ENCODE assay signal across 8 cellular contexts in the genomic region with DNA sequence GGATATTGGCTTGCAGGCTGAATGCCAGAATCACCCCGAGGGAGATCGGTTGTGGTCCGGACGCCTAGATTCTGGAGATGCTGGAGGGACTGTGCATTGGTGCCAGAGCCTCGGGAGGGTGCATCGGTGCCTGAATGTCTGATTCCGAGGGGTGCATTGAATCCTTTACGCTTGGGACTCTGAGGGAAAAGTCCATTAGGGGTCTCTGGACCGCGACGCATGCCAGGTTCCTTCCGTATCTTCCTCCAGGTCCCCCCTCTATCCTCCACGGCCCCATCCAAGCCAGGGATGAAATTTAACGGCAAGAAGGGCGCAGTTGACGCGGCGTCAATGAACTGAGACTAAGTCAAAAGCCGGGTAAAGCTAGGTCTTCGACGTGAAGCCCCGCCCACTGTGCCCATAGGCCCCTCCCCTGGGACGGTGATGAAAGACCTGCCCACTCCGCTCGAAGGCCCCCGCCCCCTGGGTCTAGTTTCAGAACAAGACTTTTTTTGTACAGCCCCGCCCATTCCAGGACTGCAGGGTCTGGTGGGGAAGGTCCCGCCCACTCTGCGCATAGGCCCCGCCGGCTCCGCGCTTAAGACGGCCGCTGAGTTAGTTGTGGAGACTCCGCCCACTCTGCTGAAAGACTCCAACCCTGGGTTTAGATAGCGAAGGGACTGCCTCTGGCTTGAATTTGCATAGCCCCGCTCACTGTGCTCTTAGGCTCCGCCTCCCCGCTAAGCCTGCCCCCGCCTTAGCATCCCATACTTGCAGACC.
DNase-seq lines count a peak whose midpoint lies in the region; ATAC-seq and TF ChIP-seq lines count a peak whose summit lies in the region.

No MANE protein-coding gene starts in this region.

- no peak for TF ChIP-seq CTCF in C4-2B (conservative IDR thresholded peaks at IDR 0.05)

- H3K36me3 Mint-ChIP-seq in effector memory CD8-positive, alpha-beta T cell (ENCODE audit: insufficient read depth): peaks cover 26% of the 10 kb centered on the region

- peak; percentile 97 for DNase-seq in HPDE6-E6E7 (ENCODE audit: extremely low spot score)
- peak; percentile 66 for DNase-seq in NK-92 (lab: John Stamatoyannopoulos, UW; ENCODE audit: unreplicated experiment)
- DNase-seq in activated CD8-positive, alpha-beta memory T cell treated with anti-CD3 and anti-CD28 coated beads for 48 hours (ENCODE audit: low read depth in 2 of 3, low spot score in 2 of 3): peak; percentile 82 to 90 (median 86)
- DNase-seq in effector memory CD8-positive, alpha-beta T cell: peak; percentile 92 to 96 (median 93)
- DNase-seq in medulla oblongata (ENCODE audit: extremely low spot score): peak; percentile 96
- DNase-seq in stimulated activated CD4-positive, alpha-beta T cell treated with anti-CD3 and anti-CD28 coated beads, TNF-alpha, amount 100 ng/mL, for 4 hours (ENCODE audit: low read depth in 3 of 3): peak; percentile 87 to 88 (median 88)

- H3K4me3 Mint-ChIP-seq in effector memory CD8-positive, alpha-beta T cell: peak overlapping the region; percentile 95 to 96

- peaks cover 21 to 23% of the 10 kb centered on the region in 2 donors for H3K4me1 Mint-ChIP-seq in effector memory CD8-positive, alpha-beta T cell (ENCODE audit: low read depth in 2 of 2)

- no peaks in the 10 kb centered on the region for H3K27me3 Mint-ChIP-seq in effector memory CD8-positive, alpha-beta T cell

- peak overlapping the region; percentile 92 for H3K27ac Mint-ChIP-seq in effector memory CD8-positive, alpha-beta T cell

- peak overlapping the region; percentile 86 for H3K27ac ChIP-seq in C4-2B

- no peaks in the 10 kb centered on the region for H3K9me3 Mint-ChIP-seq in effector memory CD8-positive, alpha-beta T cell

- peak; percentile 45 for ATAC-seq in GM19455 (IDR thresholded peaks at IDR 0.05; ENCODE audit: unreplicated experiment)
- ATAC-seq in effector memory CD8-positive, alpha-beta T cell (replicated peaks): peak; percentile 72

Comparison
In these comparisons a context has a peak if more than half of its experiments do, and no peak if none do; other contexts are left out.
1. Peak in every context shown above with its lines: DNase-seq, ATAC-seq and H3K27ac ChIP-seq.